ENCODE assay signal across 29 cellular contexts in the genomic region with DNA sequence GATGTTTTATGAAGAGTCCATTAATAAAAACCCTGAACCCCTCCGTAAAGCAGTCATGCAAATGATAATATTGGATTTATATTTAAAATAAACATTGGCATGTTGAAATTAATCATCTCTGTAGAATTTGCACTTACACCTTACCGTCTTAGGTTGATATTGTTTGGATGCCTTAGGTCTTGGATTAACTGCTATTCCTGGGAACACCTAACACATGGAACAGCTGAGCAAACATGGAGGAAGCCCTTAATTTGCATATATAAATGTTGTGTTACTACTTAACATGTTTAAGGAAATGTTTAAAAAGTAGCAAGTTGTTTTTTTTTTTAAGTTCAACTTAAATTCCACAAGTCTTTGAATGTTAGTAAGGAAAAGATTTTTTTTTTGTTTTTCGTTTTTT.
"Had no signal": no experiment of that assay in that cellular context is flagged by ENCODE, and none has a peak within 500 bp of the region (broad histone marks: within the 10 kb centered on the region; RNA-seq: fewer than 3 reads in every experiment).

No MANE protein-coding gene starts in this region.

- H3K27ac ChIP-seq: brain microvascular endothelial cell, cardiac muscle cell, SK-N-MC had no signal

- ATAC-seq: activated CD8-positive, alpha-beta memory T cell treated with anti-CD3 and anti-CD28 coated beads, Interleukin-2, amount 10 ng/mL, durations not matched to agents 7 days and 5 days; activated T-cell treated with anti-CD3 and anti-CD28 coated beads, Interleukin-2, amount 50 U/mL, for 4 hours; activated T-helper 17 cell treated with anti-CD3 and anti-CD28 coated beads, Interleukin-2, amount 50 U/mL, for 72 hours; Right ventricle myocardium inferior; T-cell had no signal

- H3K27me3 ChIP-seq: brain microvascular endothelial cell, cardiac muscle cell had no signal

- DNase-seq: activated B cell treated with CpG ODN at 0.5 μM for 24 hours; activated CD4-positive, alpha-beta T cell treated with anti-CD3 and anti-CD28 coated beads for 1 hour; activated CD4-positive, alpha-beta T cell treated with anti-CD3 and anti-CD28 coated beads, Interleukin-2, amount 10 ng/mL, durations not matched to agents 24 days and 14 days; activated CD4-positive, alpha-beta T cell treated with anti-CD3 and anti-CD28 coated beads, Interleukin-2, amount 50 U/mL, for 48 hours; activated CD8-positive, alpha-beta memory T cell treated with anti-CD3 and anti-CD28 coated beads, Interleukin-2, amount 10 ng/mL, durations not matched to agents 7 days and 5 days; activated gamma-delta T cell; activated naive CD4-positive, alpha-beta T cell treated with anti-CD3 and anti-CD28 coated beads for 36 hours; activated T-cell treated with anti-CD3 and anti-CD28 coated beads, Interleukin-2, amount 50 U/mL, for 4 hours; amygdala; brain microvascular endothelial cell; cerebellar nuclear complex; KG1; NCI-H1092; NCI-H1694 treated with DMSO at 0.1 percent for 48 hours; NCI-H2081 treated with DMSO at 0.1 percent for 48 hours; NCI-H2227 treated with DMSO at 0.1 percent for 48 hours; NCI-H446 treated with DMSO at 0.1 percent for 48 hours; NCI-H524 treated with DMSO at 0.1 percent for 48 hours; RPMI8226; T-cell; T-helper 2 cell; T1000 had no signal

- H3K4me3 ChIP-seq: cardiac muscle cell, SK-N-MC had no signal

- FAIRE-seq: astrocyte, colon, TTC549 had no signal
